In genomic region chr5:5570646-5571045, GRCh38 we compare ENCODE assay signal across 30 cellular contexts.
"Had no signal": no experiment of that assay in that cellular context is flagged by ENCODE, and none has a peak within 500 bp of the region (broad histone marks: within the 10 kb centered on the region; RNA-seq: fewer than 3 reads in every experiment).

No MANE protein-coding gene starts in this region.

- H3K4me1 ChIP-seq: parathyroid adenoma, psoas muscle, right lobe of liver, upper lobe of right lung had no signal

- H3K36me3 ChIP-seq: ovary, right lobe of liver, sigmoid colon, stomach, thoracic aorta, thyroid gland, transverse colon, upper lobe of right lung, vagina had no signal

- H3K9me3 Mint-ChIP-seq: naive thymus-derived CD8-positive, alpha-beta T cell; natural killer cell treated with Interleukin-12 subunit alpha and Interleukin-12 subunit beta and Interleukin-15 and Interleukin-18, amount 100 ng/mL, for 72 hours; nephron progenitor cell; neural crest cell; stimulated activated effector memory CD8-positive, alpha-beta T cell treated with anti-CD3 and anti-CD28 coated beads, Interleukin-12 subunit alpha, Interleukin-12 subunit beta, amount 100 ng/mL, for 72 hours; stimulated activated naive CD8-positive, alpha-beta T cell treated with anti-CD3 and anti-CD28 coated beads, Interleukin-15, Interleukin-2, amounts not matched to agents 100 ng/mL and 50 ng/mL, for 24 hours; type B pancreatic cell had no signal

- ATAC-seq: naive thymus-derived CD8-positive, alpha-beta T cell; natural killer cell treated with Interleukin-12 subunit alpha and Interleukin-12 subunit beta and Interleukin-15 and Interleukin-18, amount 100 ng/mL, for 72 hours; psoas muscle; right cardiac atrium; right lobe of liver; stimulated activated effector memory CD8-positive, alpha-beta T cell treated with anti-CD3 and anti-CD28 coated beads, Interleukin-12 subunit alpha, Interleukin-12 subunit beta, amount 100 ng/mL, for 72 hours; stimulated activated naive B cell treated with anti-CD40 and anti-IgM and Interleukin-4, amounts not matched to agents 10 μg/mL and 1 μg/mL and 100 μg/mL, for 72 hours; upper lobe of right lung had no signal

- H3K27me3 ChIP-seq: ovary, right lobe of liver, sigmoid colon, thyroid gland, transverse colon, upper lobe of right lung, vagina had no signal

- H2AFZ ChIP-seq: parathyroid adenoma had no signal

- H3K27ac Mint-ChIP-seq: naive B cell; naive thymus-derived CD8-positive, alpha-beta T cell; natural killer cell treated with Interleukin-12 subunit alpha and Interleukin-12 subunit beta and Interleukin-15 and Interleukin-18, amount 100 ng/mL, for 72 hours; nephron progenitor cell; progenitor cell of endocrine pancreas; stimulated activated effector memory CD8-positive, alpha-beta T cell treated with anti-CD3 and anti-CD28 coated beads, Interleukin-12 subunit alpha, Interleukin-12 subunit beta, amount 100 ng/mL, for 72 hours; stimulated activated naive B cell treated with anti-CD40 and anti-IgM and Interleukin-4, amounts not matched to agents 10 μg/mL and 1 μg/mL and 100 μg/mL, for 72 hours; stimulated activated naive CD8-positive, alpha-beta T cell treated with anti-CD3 and anti-CD28 coated beads, Interleukin-15, Interleukin-2, amounts not matched to agents 100 ng/mL and 50 ng/mL, for 24 hours; type B pancreatic cell had no signal

- H3K9ac ChIP-seq: parathyroid adenoma had no signal

- FAIRE-seq: small intestine had no signal

- H3K4me3 ChIP-seq: ovary, psoas muscle, right lobe of liver, sigmoid colon, stomach, thoracic aorta, thyroid gland, transverse colon, upper lobe of right lung, vagina had no signal

- DNase-seq: naive B cell; naive thymus-derived CD8-positive, alpha-beta T cell; nephron progenitor cell; occipital lobe; ovary; posterior cingulate gyrus; psoas muscle; right cardiac atrium; right lobe of liver; sigmoid colon; small intestine; stimulated activated CD4-positive, alpha-beta T cell treated with anti-CD3 and anti-CD28 coated beads, Interleukin-15, amount 100 ng/mL, for 24 hours; stimulated activated CD4-positive, alpha-beta T cell treated with anti-CD3 and anti-CD28 coated beads, Interleukin-2, amount 100 ng/mL, for 24 hours; stimulated activated CD4-positive, alpha-beta T cell treated with anti-CD3 and anti-CD28 coated beads, Interleukin-2, amount 100 ng/mL, for 48 hours; stimulated activated CD4-positive, alpha-beta T cell treated with anti-CD3 and anti-CD28 coated beads, Interleukin-4, amount 100 ng/mL, for 24 hours; stimulated activated naive B cell treated with anti-CD40 and anti-IgM and Interleukin-4, amounts not matched to agents 10 μg/mL and 1 μg/mL and 100 μg/mL, for 72 hours; stimulated activated naive CD4-positive, alpha-beta T cell treated with Interleukin-2 at 50 U/mL for 16 hours; stomach; thyroid gland; transverse colon; upper lobe of right lung had no signal

- H3K36me3 Mint-ChIP-seq: naive B cell; naive thymus-derived CD8-positive, alpha-beta T cell; natural killer cell treated with Interleukin-12 subunit alpha and Interleukin-12 subunit beta and Interleukin-15 and Interleukin-18, amount 100 ng/mL, for 72 hours; stimulated activated effector memory CD8-positive, alpha-beta T cell treated with anti-CD3 and anti-CD28 coated beads, Interleukin-12 subunit alpha, Interleukin-12 subunit beta, amount 100 ng/mL, for 72 hours; stimulated activated naive B cell treated with anti-CD40 and anti-IgM and Interleukin-4, amounts not matched to agents 10 μg/mL and 1 μg/mL and 100 μg/mL, for 72 hours; type B pancreatic cell had no signal

- H3K27ac ChIP-seq: ovary, parathyroid adenoma, psoas muscle, right lobe of liver, thyroid gland, transverse colon, upper lobe of right lung, vagina had no signal

- H3K4me1 Mint-ChIP-seq: naive B cell; naive thymus-derived CD8-positive, alpha-beta T cell; stimulated activated effector memory CD8-positive, alpha-beta T cell treated with anti-CD3 and anti-CD28 coated beads, Interleukin-12 subunit alpha, Interleukin-12 subunit beta, amount 100 ng/mL, for 72 hours had no signal

- H3K79me2 ChIP-seq: parathyroid adenoma had no signal

- H3K4me3 Mint-ChIP-seq: naive B cell; naive thymus-derived CD8-positive, alpha-beta T cell; natural killer cell treated with Interleukin-12 subunit alpha and Interleukin-12 subunit beta and Interleukin-15 and Interleukin-18, amount 100 ng/mL, for 72 hours; nephron progenitor cell; neural crest cell; stimulated activated effector memory CD8-positive, alpha-beta T cell treated with anti-CD3 and anti-CD28 coated beads, Interleukin-12 subunit alpha, Interleukin-12 subunit beta, amount 100 ng/mL, for 72 hours; stimulated activated naive B cell treated with anti-CD40 and anti-IgM and Interleukin-4, amounts not matched to agents 10 μg/mL and 1 μg/mL and 100 μg/mL, for 72 hours; stimulated activated naive CD8-positive, alpha-beta T cell treated with anti-CD3 and anti-CD28 coated beads, Interleukin-15, Interleukin-2, amounts not matched to agents 100 ng/mL and 50 ng/mL, for 24 hours; type B pancreatic cell had no signal

- H3K9me3 ChIP-seq: ovary, psoas muscle, right lobe of liver, sigmoid colon, stomach, thoracic aorta, thyroid gland, transverse colon, upper lobe of right lung, vagina had no signal
